ENCODE assay signal across 8 cellular contexts in genomic region chr10:15370212-15370740, GRCh38. TPM values are rescaled to one million over a fixed set of nuclear protein-coding genes. Genes with fewer than 3 reads are reported as not detected.
DNase-seq lines count a peak whose midpoint lies in the region; ATAC-seq and TF ChIP-seq lines count a peak whose summit lies in the region.

No MANE protein-coding gene starts in this region.

- H3K4me1 Mint-ChIP-seq in CD4-positive, CD25-positive, alpha-beta regulatory T cell = peaks cover 0 to 8% (median 5%) of the 10 kb centered on the region in 4 donors
- H3K4me1 Mint-ChIP-seq in activated CD4-positive, alpha-beta T cell treated with anti-CD3 and anti-CD28 coated beads, Interleukin-2, amount 10 ng/mL, durations not matched to agents 7 days and 5 days = peaks cover 12% of the 10 kb centered on the region
- peaks cover 4 to 12% (median 5%) of the 10 kb centered on the region in 7 donors for H3K4me1 Mint-ChIP-seq in naive thymus-derived CD4-positive, alpha-beta T cell

- POLR2A ChIA-PET in activated CD4-positive, alpha-beta T cell treated with anti-CD3 and anti-CD28 coated beads, Interleukin-2, amount 10 ng/mL, durations not matched to agents 7 days and 5 days (lab: Charles Lee) = no interaction called here
- POLR2A ChIA-PET in naive thymus-derived CD4-positive, alpha-beta T cell (lab: Charles Lee) = interaction anchor here (0.6 to 1.3 kb wide), 2 partner anchors 208 to 1171 kb away, joined by 4 read pairs; no protein-coding TSS in a partner anchor

- no peak for TF ChIP-seq POLR2A in erythroblast (IDR thresholded peaks at IDR 0.05; ENCODE audit: low read length)
- peak in 1 of 2 donors; percentile 2 for TF ChIP-seq POLR2A in uterus (IDR thresholded peaks at IDR 0.05)

- H3K36me3 ChIP-seq in CD4-positive, CD25-positive, alpha-beta regulatory T cell (ENCODE audit: control insufficient read depth, insufficient read depth, low read length) = no peaks in the 10 kb centered on the region
- no peaks in the 10 kb centered on the region for H3K36me3 ChIP-seq in naive thymus-derived CD4-positive, alpha-beta T cell (ENCODE audit: control insufficient read depth in 2 of 3, insufficient read depth in 3 of 3, low read length in 3 of 3)
- no peaks in the 10 kb centered on the region for H3K36me3 ChIP-seq in uterus

- peaks cover 37% of the 10 kb centered on the region for H3K27me3 ChIP-seq in CD4-positive, CD25-positive, alpha-beta regulatory T cell (ENCODE audit: control insufficient read depth, insufficient read depth, low read length)
- peaks cover 0 to 9% of the 10 kb centered on the region in 2 donors for H3K27me3 ChIP-seq in naive thymus-derived CD4-positive, alpha-beta T cell (ENCODE audit: control insufficient read depth in 2 of 2, insufficient read depth in 2 of 2, low read length in 2 of 2)
- no peaks in the 10 kb centered on the region for H3K27me3 ChIP-seq in uterus

- ATAC-seq in CD4-positive, CD25-positive, alpha-beta regulatory T cell (ENCODE audit: low read depth in 2 of 2) = no peak
- ATAC-seq in HG02623 (IDR thresholded peaks at IDR 0.05; ENCODE audit: unreplicated experiment) = peak; percentile 25
- no peak for ATAC-seq in naive thymus-derived CD4-positive, alpha-beta T cell
- ATAC-seq in GM19463 (IDR thresholded peaks at IDR 0.05; ENCODE audit: unreplicated experiment) = no peak

- DNase-seq in CD4-positive, CD25-positive, alpha-beta regulatory T cell = no peak
- DNase-seq in activated CD4-positive, alpha-beta T cell treated with anti-CD3 and anti-CD28 coated beads, Interleukin-2, amount 10 ng/mL, durations not matched to agents 7 days and 5 days = peak; percentile 15
- DNase-seq in erythroblast (lab: John Stamatoyannopoulos, UW) = peak; percentile 32 to 37
- peak in 7 of 9 donors; percentile 6 to 30 (median 13) for DNase-seq in naive thymus-derived CD4-positive, alpha-beta T cell
- peak in 1 of 2 donors; percentile 27 for DNase-seq in uterus
- DNase-seq in SHP77 treated with DMSO at 0.1 percent for 48 hours (lab: John Stamatoyannopoulos, UW) = no peak

- no peaks in the 10 kb centered on the region for H3K9me3 ChIP-seq in CD4-positive, CD25-positive, alpha-beta regulatory T cell (ENCODE audit: control insufficient read depth in 2 of 2, low read length in 2 of 2)
- no peaks in the 10 kb centered on the region for H3K9me3 ChIP-seq in naive thymus-derived CD4-positive, alpha-beta T cell (ENCODE audit: control insufficient read depth in 2 of 3, low read length in 3 of 3)
- H3K9me3 ChIP-seq in uterus = no peaks in the 10 kb centered on the region

- H3K9me3 Mint-ChIP-seq in CD4-positive, CD25-positive, alpha-beta regulatory T cell = peaks cover 0 to 2% (median 0%) of the 10 kb centered on the region in 7 donors
- H3K9me3 Mint-ChIP-seq in activated CD4-positive, alpha-beta T cell treated with anti-CD3 and anti-CD28 coated beads, Interleukin-2, amount 10 ng/mL, durations not matched to agents 7 days and 5 days = no peaks in the 10 kb centered on the region
- no peaks in the 10 kb centered on the region for H3K9me3 Mint-ChIP-seq in naive thymus-derived CD4-positive, alpha-beta T cell

- peak overlapping the region; percentile 15 to 86 (median 82) for H3K4me3 Mint-ChIP-seq in CD4-positive, CD25-positive, alpha-beta regulatory T cell
- H3K4me3 Mint-ChIP-seq in activated CD4-positive, alpha-beta T cell treated with anti-CD3 and anti-CD28 coated beads, Interleukin-2, amount 10 ng/mL, durations not matched to agents 7 days and 5 days = peak overlapping the region; percentile 73
- H3K4me3 Mint-ChIP-seq in naive thymus-derived CD4-positive, alpha-beta T cell = peak overlapping the region; percentile 59 to 92 (median 83)

- TF ChIP-seq CTCF in uterus (IDR thresholded peaks at IDR 0.05) = no peak

- H3K27me3 Mint-ChIP-seq in CD4-positive, CD25-positive, alpha-beta regulatory T cell = peaks cover 79% of the 10 kb centered on the region
- H3K27me3 Mint-ChIP-seq in activated CD4-positive, alpha-beta T cell treated with anti-CD3 and anti-CD28 coated beads, Interleukin-2, amount 10 ng/mL, durations not matched to agents 7 days and 5 days = peaks cover 60% of the 10 kb centered on the region
- H3K27me3 Mint-ChIP-seq in naive thymus-derived CD4-positive, alpha-beta T cell = peaks cover 0 to 78% (median 6%) of the 10 kb centered on the region in 5 donors

- no peak overlapping the region for H3K27ac Mint-ChIP-seq in CD4-positive, CD25-positive, alpha-beta regulatory T cell
- peak overlapping the region; percentile 64 for H3K27ac Mint-ChIP-seq in activated CD4-positive, alpha-beta T cell treated with anti-CD3 and anti-CD28 coated beads, Interleukin-2, amount 10 ng/mL, durations not matched to agents 7 days and 5 days
- peak overlapping the region in 7 of 9 donors; percentile 8 to 89 (median 62) for H3K27ac Mint-ChIP-seq in naive thymus-derived CD4-positive, alpha-beta T cell

- no peaks in the 10 kb centered on the region for H3K36me3 Mint-ChIP-seq in CD4-positive, CD25-positive, alpha-beta regulatory T cell
- no peaks in the 10 kb centered on the region for H3K36me3 Mint-ChIP-seq in activated CD4-positive, alpha-beta T cell treated with anti-CD3 and anti-CD28 coated beads, Interleukin-2, amount 10 ng/mL, durations not matched to agents 7 days and 5 days (ENCODE audit: low read depth)
- H3K36me3 Mint-ChIP-seq in naive thymus-derived CD4-positive, alpha-beta T cell = no peaks in the 10 kb centered on the region

- H3K4me3 ChIP-seq in CD4-positive, CD25-positive, alpha-beta regulatory T cell (ENCODE audit: low read depth, low read length) = no peak overlapping the region
- peak overlapping the region; percentile 47 for H3K4me3 ChIP-seq in naive thymus-derived CD4-positive, alpha-beta T cell (ENCODE audit: low read length)
- H3K4me3 ChIP-seq in uterus = peak overlapping the region; percentile 41 to 82

- intact Hi-C loops in naive thymus-derived CD4-positive, alpha-beta T cell (cut with micrococcal nuclease) = loop anchor here (2.0 to 10.0 kb wide), 8 partner anchors 105 to 873 kb away; partner anchors contain the start of genes NMT2 (in 1 of the 2), RPP38 (in 1 of the 2) and SUV39H2 (in 1 of the 2)
- intact Hi-C loops in uterus (cut with DNase I; ENCODE audit: low total_unique reads) = loop anchor here (5.0 kb wide), 1 partner anchor 158 kb away; no protein-coding TSS in a partner anchor

- no peak overlapping the region for H3K27ac ChIP-seq in CD4-positive, CD25-positive, alpha-beta regulatory T cell (ENCODE audit: insufficient read depth, low read length, poor library complexity, severe bottlenecking)
- H3K27ac ChIP-seq in naive thymus-derived CD4-positive, alpha-beta T cell (ENCODE audit: low read depth, low read length) = peak overlapping the region; percentile 21
- peak overlapping the region; percentile 64 to 72 for H3K27ac ChIP-seq in uterus

- H3K4me1 ChIP-seq in CD4-positive, CD25-positive, alpha-beta regulatory T cell (ENCODE audit: control insufficient read depth, insufficient read depth, low read length, poor library complexity, severe bottlenecking) = peaks cover 7% of the 10 kb centered on the region
- H3K4me1 ChIP-seq in naive thymus-derived CD4-positive, alpha-beta T cell (ENCODE audit: control insufficient read depth in 2 of 2, insufficient read depth in 2 of 2, low read length in 2 of 2) = peaks cover 3 to 5% of the 10 kb centered on the region in 2 donors
- H3K4me1 ChIP-seq in uterus = no peaks in the 10 kb centered on the region

- CTCF ChIA-PET in activated CD4-positive, alpha-beta T cell treated with anti-CD3 and anti-CD28 coated beads, Interleukin-2, amount 10 ng/mL, durations not matched to agents 7 days and 5 days (lab: Charles Lee) = interaction anchor here (0.7 kb wide), 1 partner anchor 987 kb away, joined by 3 read pairs; no protein-coding TSS in a partner anchor
- CTCF ChIA-PET in naive thymus-derived CD4-positive, alpha-beta T cell (lab: Charles Lee) = interaction anchor here (0.6 to 0.9 kb wide), 2 partner anchors 160 to 416 kb away, joined by 3 to 4 read pairs; partner anchors contain the start of gene DCLRE1C

RNA-seq across cellular contexts. Expression of gene FAM171A1, which starts 0.8 kb away (rescaled TPM):
- 2.4 TPM for total RNA-seq in CD4-positive, CD25-positive, alpha-beta regulatory T cell
- 1 to 10 TPM; 3.5 to 4.8 (median 4.6) TPM for polyA plus RNA-seq in CD4-positive, CD25-positive, alpha-beta regulatory T cell
- 10 to 100 TPM; 11.1 to 11.7 TPM for total RNA-seq in activated CD4-positive, alpha-beta T cell treated with anti-CD3 and anti-CD28 coated beads, Interleukin-2, amount 10 ng/mL, durations not matched to agents 7 days and 5 days
- total RNA-seq in naive thymus-derived CD4-positive, alpha-beta T cell = 1 to 10 TPM; 3.2 to 8.0 (median 4.9) TPM
- 10 to 100 TPM; 13.7 to 14.5 TPM for polyA plus RNA-seq in naive thymus-derived CD4-positive, alpha-beta T cell
- total RNA-seq in uterus = 10 to 100 TPM in 3 of 4 donors, 1 to 10 TPM in 1; 7.4 to 40.4 (median 21.6) TPM

Comparison
In these comparisons a context has a peak if more than half of its experiments do, and no peak if none do; other contexts are left out.
1. DNase-seq: peak in activated CD4-positive, alpha-beta T cell treated with anti-CD3 and anti-CD28 coated beads, Interleukin-2, amount 10 ng/mL, durations not matched to agents 7 days and 5 days (single experiment), erythroblast (2 of 2) and naive thymus-derived CD4-positive, alpha-beta T cell (7 of 9); none in CD4-positive, CD25-positive, alpha-beta regulatory T cell (0 of 3) and SHP77 treated with DMSO at 0.1 percent for 48 hours (single experiment).
2. H3K27ac Mint-ChIP-seq: peak in activated CD4-positive, alpha-beta T cell treated with anti-CD3 and anti-CD28 coated beads, Interleukin-2, amount 10 ng/mL, durations not matched to agents 7 days and 5 days (single experiment) and naive thymus-derived CD4-positive, alpha-beta T cell (7 of 9); none in CD4-positive, CD25-positive, alpha-beta regulatory T cell (0 of 3).
3. Peak in every context shown above with its lines, with median percentiles within 50 percentile points of each other: H3K4me3 Mint-ChIP-seq.